Comparison of ENCODE assay signal across 11 cellular contexts in the genomic region with DNA sequence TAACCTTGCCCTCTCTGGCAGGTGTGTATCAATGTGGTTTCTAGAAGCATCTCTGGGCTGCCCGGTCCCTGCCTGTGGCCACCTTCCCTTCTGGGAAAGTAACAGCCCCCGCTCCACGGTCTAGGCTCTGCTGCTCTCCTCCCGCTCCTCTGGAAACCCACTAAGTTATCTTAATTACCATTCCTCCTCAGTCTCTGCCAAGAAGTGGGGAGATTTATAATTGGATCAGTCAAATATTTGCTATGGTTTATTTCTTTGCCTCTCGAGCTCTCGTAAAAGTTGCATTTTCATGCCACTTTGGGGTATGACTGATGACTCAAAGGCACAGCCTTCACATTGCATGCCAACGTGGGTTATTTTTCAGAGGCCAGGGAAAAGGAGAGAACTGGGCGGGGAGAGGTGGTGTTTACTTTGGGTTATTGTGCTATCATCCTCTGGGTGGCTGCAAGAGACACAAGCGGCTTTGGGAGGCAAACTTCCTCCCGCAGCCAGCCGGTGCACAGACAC.
DNase-seq lines count a peak whose midpoint lies in the region; ATAC-seq and TF ChIP-seq lines count a peak whose summit lies in the region.
"Had no signal": no experiment of that assay in that cellular context is flagged by ENCODE, and none has a peak within 500 bp of the region (broad histone marks: within the 10 kb centered on the region; RNA-seq: fewer than 3 reads in every experiment).

No MANE protein-coding gene starts in this region.

- H3K9me2 ChIP-seq in hepatocyte (replicated peaks; ENCODE audit: insufficient read depth): no peaks in the 10 kb centered on the region

- ATAC-seq in Right ventricle myocardium inferior: peak; percentile 18
- no peak for ATAC-seq in HG02852 (IDR thresholded peaks at IDR 0.05; ENCODE audit: unreplicated experiment)

- H3K9me3 ChIP-seq in right atrium auricular region: no peaks in the 10 kb centered on the region
- H3K9me3 ChIP-seq in hepatocyte (ENCODE audit: low read depth): no peaks in the 10 kb centered on the region

- in situ Hi-C loops in KBM-7 (cut with MboI; ENCODE audit: low pct_unique_long_range_greater_than_20kb, low sequenced_read_pairs): no loop called here

- TF ChIP-seq CTCF in right atrium auricular region (IDR thresholded peaks at IDR 0.05) (no peak), hepatocyte (IDR thresholded peaks at IDR 0.05; ENCODE audit: poor library complexity) (peak; percentile 10)

- H3K36me3 ChIP-seq in right atrium auricular region: no peaks in the 10 kb centered on the region
- H3K36me3 ChIP-seq in hepatocyte (replicated peaks; ENCODE audit: insufficient read depth, low read depth): no peaks in the 10 kb centered on the region

- intact Hi-C loops in Right ventricle myocardium inferior (cut with DNase I): no loop called here

- no peak for DNase-seq in Right ventricle myocardium inferior (ENCODE audit: missing footprints)
- no peak for DNase-seq in right atrium auricular region (ENCODE audit: low spot score)
- DNase-seq in NCI-H82 (lab: John Stamatoyannopoulos, UW): peak; percentile 74
- DNase-seq in hepatocyte (ENCODE audit: low spot score): peak; percentile 72
- DNase-seq in ureter (ENCODE audit: low spot score): peak; percentile 71
- DNase-seq in stimulated activated CD4-positive, alpha-beta T cell treated with anti-CD3 and anti-CD28 coated beads, Interleukin-1b, Interleukin-23, amount 100 ng/mL, for 48 hours: no peak
- no peak for DNase-seq in KBM-7
- DNase-seq: CD4-positive, alpha-beta T cell; hippocampal formation; T-helper 2 cell had no signal

- H2AFZ ChIP-seq in hepatocyte: no peak overlapping the region

- H3K4me3 ChIP-seq in right atrium auricular region (no peak overlapping the region), hepatocyte (no peak overlapping the region)

- H3K27ac ChIP-seq in right atrium auricular region: no peak overlapping the region
- peak overlapping the region; percentile 35 for H3K27ac ChIP-seq in hepatocyte

- WGBS in hepatocyte (ENCODE audit: low lambda C conversion rate, missing lambda C conversion rate): 33% methylated on average over 11 of the region's 11 CpGs

- H3K79me2 ChIP-seq in hepatocyte: no peaks in the 10 kb centered on the region

- H3K27me3 ChIP-seq in right atrium auricular region (no peaks in the 10 kb centered on the region), hepatocyte (no peaks in the 10 kb centered on the region)

- H3K4me1 ChIP-seq in right atrium auricular region: no peaks in the 10 kb centered on the region
- H3K4me1 ChIP-seq in hepatocyte (ENCODE audit: insufficient read depth): peaks cover 23% of the 10 kb centered on the region

- no peaks in the 10 kb centered on the region for H4K20me1 ChIP-seq in hepatocyte (ENCODE audit: insufficient read depth, poor library complexity, severe bottlenecking)

- H3K4me2 ChIP-seq in hepatocyte: peak overlapping the region; percentile 28

Comparison
In these comparisons a context has a peak if more than half of its experiments do, and no peak if none do; other contexts are left out.
1. DNase-seq: peak in NCI-H82 (single experiment), hepatocyte (single experiment) and ureter (single experiment); none in Right ventricle myocardium inferior (single experiment), right atrium auricular region (single experiment), stimulated activated CD4-positive, alpha-beta T cell treated with anti-CD3 and anti-CD28 coated beads, Interleukin-1b, Interleukin-23, amount 100 ng/mL, for 48 hours (single experiment) and KBM-7 (single experiment).